Comparison of ENCODE assay signal across 1 cellular context in the genomic region with DNA sequence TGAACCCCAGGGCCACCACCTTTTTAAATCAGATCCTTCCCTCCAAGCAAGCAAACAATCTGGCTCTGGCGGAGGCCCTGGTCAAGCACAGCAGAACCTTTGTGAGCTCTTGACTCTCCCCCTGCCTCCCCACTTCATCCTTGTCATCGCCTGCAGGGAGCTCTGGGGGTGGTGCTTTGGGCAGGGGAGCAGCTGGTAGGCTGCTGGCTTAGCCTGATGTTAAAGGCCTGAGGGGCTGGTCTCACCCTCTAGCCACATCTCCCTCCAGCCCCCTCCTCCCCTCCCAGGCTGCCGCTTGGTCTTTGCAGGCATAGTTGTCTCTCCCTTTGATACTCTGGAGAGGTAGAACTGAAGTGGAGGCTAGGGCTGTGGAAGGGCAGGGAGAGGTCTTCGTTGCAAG.
TF ChIP-seq lines count a peak whose summit lies in the region.

No MANE protein-coding gene starts in this region.

TF ChIP-seq in H1, 55 proteins besides CTCF, POLR2A, EP300 and RAD21:
- TF ChIP-seq JUND (IDR thresholded peaks at IDR 0.05; ENCODE audit: low read length) = no peak
